14 cellular contexts compared by ENCODE assay signal in the genomic region with DNA sequence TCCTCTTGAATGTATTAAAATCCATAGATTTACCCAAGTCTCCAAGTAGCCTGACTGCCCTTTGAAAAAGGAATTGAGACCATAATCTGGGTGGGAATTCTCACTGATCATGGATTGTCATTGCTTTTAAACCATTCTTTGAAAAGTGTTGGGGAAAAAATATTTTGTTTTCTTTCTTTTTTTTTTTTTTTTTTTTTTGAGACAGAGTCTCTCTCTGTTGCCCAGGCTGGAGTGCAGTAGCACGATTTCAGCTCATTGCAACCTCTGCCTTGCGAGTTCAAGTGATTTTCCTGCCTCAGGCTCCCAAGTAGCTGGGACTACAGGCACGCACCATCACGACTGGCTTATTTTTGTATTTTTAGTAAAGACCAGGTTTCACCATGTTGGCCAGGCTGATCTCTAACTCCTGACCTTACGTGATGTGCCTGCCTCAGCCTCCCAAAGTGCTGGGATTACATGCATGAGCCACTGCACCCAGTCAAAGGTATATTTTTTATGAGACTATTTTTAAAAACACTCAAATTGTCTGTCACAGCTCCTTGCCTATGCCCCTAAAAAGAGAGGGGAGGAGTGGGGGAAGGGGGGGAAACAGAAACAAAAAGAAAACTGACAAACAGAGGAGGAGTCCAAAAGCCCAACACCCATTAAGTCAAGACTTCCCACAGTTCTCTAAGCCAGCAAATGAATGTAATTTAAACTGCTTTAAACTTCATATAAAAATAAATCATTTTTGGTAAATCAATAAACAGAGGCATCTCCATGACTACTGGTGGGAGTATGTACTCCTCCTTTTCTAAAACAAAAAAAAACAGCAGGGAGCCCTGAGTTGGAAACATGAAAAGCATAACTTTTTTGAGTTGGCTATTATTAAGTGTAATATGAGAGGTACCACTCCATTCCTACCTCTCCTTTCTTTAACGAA.
A peak's percentile ranks its signal among the peaks of the same experiment; 100 is the strongest.
DNase-seq lines count a peak whose midpoint lies in the region; ATAC-seq, FAIRE-seq and TF ChIP-seq lines count a peak whose summit lies in the region.
"Had no signal": no experiment of that assay in that cellular context is flagged by ENCODE, and none has a peak within 500 bp of the region (broad histone marks: within the 10 kb centered on the region; RNA-seq: fewer than 3 reads in every experiment).

No MANE protein-coding gene starts in this region.

- peak overlapping the region; percentile 75 for H3K4me3 Mint-ChIP-seq in activated naive CD8-positive, alpha-beta T cell treated with anti-CD3 and anti-CD28 coated beads, Interleukin-2, amount 50 U/mL, for 24 hours
- no peak overlapping the region for H3K4me3 Mint-ChIP-seq in activated naive CD8-positive, alpha-beta T cell treated with anti-CD3 and anti-CD28 coated beads for 36 hours

- no peak overlapping the region for H3K4ac ChIP-seq in neuronal stem cell (ENCODE audit: low read length)

- H3K9me3 Mint-ChIP-seq in activated naive CD8-positive, alpha-beta T cell treated with anti-CD3 and anti-CD28 coated beads, Interleukin-2, amount 50 U/mL, for 24 hours, result no peaks in the 10 kb centered on the region
- no peaks in the 10 kb centered on the region for H3K9me3 Mint-ChIP-seq in activated naive CD8-positive, alpha-beta T cell treated with anti-CD3 and anti-CD28 coated beads for 36 hours

- no peak for ATAC-seq in activated naive CD8-positive, alpha-beta T cell treated with anti-CD3 and anti-CD28 coated beads, Interleukin-2, amount 50 U/mL, for 24 hours
- no peak for ATAC-seq in HG03442 (IDR thresholded peaks at IDR 0.05; ENCODE audit: unreplicated experiment)
- no peak for ATAC-seq in upper lobe of left lung (ENCODE audit: low FRiP score in 2 of 2)

- TF ChIP-seq CTCF in OCI-LY7 (conservative IDR thresholded peaks at IDR 0.05; ENCODE audit: low read length) (no peak), endothelial cell of umbilical vein (IDR thresholded peaks at IDR 0.05; ENCODE audit: extremely low read depth in 1 of 2, insufficient read depth in 1 of 2, low read depth in 1 of 2, low read length in 2 of 2) (no peak), stomach (IDR thresholded peaks at IDR 0.05) (no peak), upper lobe of left lung (IDR thresholded peaks at IDR 0.05) (no peak)

- H2AFZ ChIP-seq in OCI-LY7 (ENCODE audit: low read length) (peak overlapping the region; percentile 94; the same call in 1 of the 2 replicates), endothelial cell of umbilical vein (ENCODE audit: low read depth, low read length) (no peak overlapping the region), neuronal stem cell (ENCODE audit: low read length) (no peak overlapping the region)

- H3K23ac ChIP-seq in neuronal stem cell (ENCODE audit: low read depth, low read length, poor library complexity), result no peak overlapping the region

- H2AK5ac ChIP-seq in neuronal stem cell (ENCODE audit: low read depth, low read length), result no peak overlapping the region

- no peak overlapping the region for H3K27ac Mint-ChIP-seq in activated naive CD8-positive, alpha-beta T cell treated with anti-CD3 and anti-CD28 coated beads, Interleukin-2, amount 50 U/mL, for 24 hours
- H3K27ac Mint-ChIP-seq in activated naive CD8-positive, alpha-beta T cell treated with anti-CD3 and anti-CD28 coated beads for 36 hours, result no peak overlapping the region

- H3K4me1 ChIP-seq in OCI-LY7 (ENCODE audit: insufficient read depth, low read length, poor library complexity, severe bottlenecking) (peaks cover 55% of the 10 kb centered on the region), endothelial cell of umbilical vein (ENCODE audit: control insufficient read depth, extremely low read depth, insufficient read depth, low read length) (peaks cover 12% of the 10 kb centered on the region), stomach (peaks cover 0 to 29% (median 15%) of the 10 kb centered on the region in 4 donors), upper lobe of left lung (peaks cover 3 to 25% (median 11%) of the 10 kb centered on the region in 4 donors), neuronal stem cell (ENCODE audit: control insufficient read depth in 2 of 2, insufficient read depth in 1 of 2, low read depth in 1 of 2, low read length in 2 of 2) (no peaks in the 10 kb centered on the region)

- H3K27ac ChIP-seq in OCI-LY7 (ENCODE audit: low read depth, low read length, poor library complexity, severe bottlenecking) (peak overlapping the region; percentile 99), endothelial cell of umbilical vein (ENCODE audit: insufficient read depth, low read depth, low read length) (no peak overlapping the region), stomach (no peak overlapping the region), upper lobe of left lung (no peak overlapping the region), neuronal stem cell (replicated peaks; ENCODE audit: low read length) (no peak overlapping the region)

- H4K20me1 ChIP-seq in OCI-LY7 (ENCODE audit: insufficient read depth, low read length) (no peaks in the 10 kb centered on the region), endothelial cell of umbilical vein (replicated peaks; ENCODE audit: control insufficient read depth, extremely low read depth, insufficient read depth, low read length) (no peaks in the 10 kb centered on the region)

- H3K36me3 Mint-ChIP-seq in activated naive CD8-positive, alpha-beta T cell treated with anti-CD3 and anti-CD28 coated beads, Interleukin-2, amount 50 U/mL, for 24 hours (ENCODE audit: low read depth), result no peaks in the 10 kb centered on the region
- H3K36me3 Mint-ChIP-seq in activated naive CD8-positive, alpha-beta T cell treated with anti-CD3 and anti-CD28 coated beads for 36 hours, result no peaks in the 10 kb centered on the region

- peaks cover 6% of the 10 kb centered on the region; the same call in 1 of the 2 replicates for H3K9me3 ChIP-seq in OCI-LY7 (ENCODE audit: low read length)
- no peaks in the 10 kb centered on the region for H3K9me3 ChIP-seq in endothelial cell of umbilical vein (replicated peaks; ENCODE audit: control insufficient read depth, insufficient read depth, low read length)
- no peaks in the 10 kb centered on the region for H3K9me3 ChIP-seq in stomach
- no peaks in the 10 kb centered on the region for H3K9me3 ChIP-seq in upper lobe of left lung
- no peaks in the 10 kb centered on the region for H3K9me3 ChIP-seq in neuronal stem cell (replicated peaks in 1 of 2; ENCODE audit: control insufficient read depth in 2 of 2, insufficient read depth in 1 of 2, low read depth in 1 of 2, low read length in 2 of 2)

- TF ChIP-seq EP300 in stomach (IDR thresholded peaks at IDR 0.05) (no peak), upper lobe of left lung (IDR thresholded peaks at IDR 0.05) (no peak)

- CTCF ChIA-PET in OCI-LY7 (lab: Charles Lee; ENCODE audit: unreplicated experiment) (interaction anchor here (0.6 to 0.7 kb wide), 2 partner anchors 739 to 1169 kb away, joined by 3 read pairs; a partner anchor contains a TSS), endothelial cell of umbilical vein (lab: Charles Lee) (interaction anchor here (1.2 to 1.5 kb wide), 2 partner anchors 532 to 767 kb away, joined by 8 to 18 read pairs; partner anchors contain the start of gene ABT1)

- H3K4me1 Mint-ChIP-seq in activated naive CD8-positive, alpha-beta T cell treated with anti-CD3 and anti-CD28 coated beads, Interleukin-2, amount 50 U/mL, for 24 hours, result peaks cover 26% of the 10 kb centered on the region
- peaks cover 12% of the 10 kb centered on the region for H3K4me1 Mint-ChIP-seq in activated naive CD8-positive, alpha-beta T cell treated with anti-CD3 and anti-CD28 coated beads for 36 hours

- DNase-seq in activated naive CD8-positive, alpha-beta T cell treated with anti-CD3 and anti-CD28 coated beads, Interleukin-2, amount 50 U/mL, for 24 hours, result no peak
- no peak for DNase-seq in activated naive CD8-positive, alpha-beta T cell treated with anti-CD3 and anti-CD28 coated beads for 36 hours
- DNase-seq in OCI-LY7 (ENCODE audit: low spot score), result peak; percentile 21
- DNase-seq in endothelial cell of umbilical vein (ENCODE audit: low read depth, low spot score), result no peak
- DNase-seq in stomach, result no peak
- no peak for DNase-seq in upper lobe of left lung
- DNase-seq in neuronal stem cell (ENCODE audit: low spot score), result no peak
- DNase-seq: activated CD8-positive, alpha-beta memory T cell treated with anti-CD3 and anti-CD28 coated beads, Interleukin-2, amount 50 U/mL, for 4 hours; cortex of kidney; DMS153; MM.1S; NCI-H2171 treated with DMSO at 0.1 percent for 48 hours; stimulated activated CD4-positive, alpha-beta T cell treated with anti-CD3 and anti-CD28 coated beads, Interleukin-15, amount 100 ng/mL, for 24 hours had no signal

- H2BK5ac ChIP-seq in neuronal stem cell (ENCODE audit: low read length), result no peak overlapping the region

- H3K27me3 Mint-ChIP-seq in activated naive CD8-positive, alpha-beta T cell treated with anti-CD3 and anti-CD28 coated beads, Interleukin-2, amount 50 U/mL, for 24 hours, result no peaks in the 10 kb centered on the region
- H3K27me3 Mint-ChIP-seq in activated naive CD8-positive, alpha-beta T cell treated with anti-CD3 and anti-CD28 coated beads for 36 hours, result no peaks in the 10 kb centered on the region

- peak overlapping the region; percentile 69 for H3K4me2 ChIP-seq in OCI-LY7 (ENCODE audit: low read length)
- H3K4me2 ChIP-seq in endothelial cell of umbilical vein (ENCODE audit: insufficient read depth, low read length), result peak overlapping the region; percentile 53
- no peak overlapping the region for H3K4me2 ChIP-seq in neuronal stem cell (ENCODE audit: insufficient read depth, low read length, poor library complexity, severe bottlenecking)

- POLR2A ChIA-PET in OCI-LY7 (lab: Charles Lee) (interaction anchor here (0.5 to 10.1 kb wide), 8 partner anchors 19 to 1108 kb away, joined by 3 to 235 read pairs (median 4); partner anchors contain the start of gene ZNF165), endothelial cell of umbilical vein (lab: Charles Lee) (no interaction called here)

- no peak overlapping the region for H3K14ac ChIP-seq in neuronal stem cell (ENCODE audit: low read length)

- no peaks in the 10 kb centered on the region for H3K79me1 ChIP-seq in neuronal stem cell (ENCODE audit: low read depth, low read length)

- no peak overlapping the region for H2BK15ac ChIP-seq in neuronal stem cell (ENCODE audit: low read length)

- H4K91ac ChIP-seq in neuronal stem cell (ENCODE audit: low read depth, low read length, poor library complexity), result no peak overlapping the region

- H3K79me2 ChIP-seq in OCI-LY7 (ENCODE audit: insufficient read depth, low read depth, low read length) (peaks cover 7% of the 10 kb centered on the region; the same call in 1 of the 2 replicates), endothelial cell of umbilical vein (ENCODE audit: control insufficient read depth, insufficient read depth, low read length) (no peaks in the 10 kb centered on the region)

- no peak overlapping the region for H3K18ac ChIP-seq in neuronal stem cell (ENCODE audit: low read length)

- FAIRE-seq in endothelial cell of umbilical vein (lab: Jason Lieb, UNC), result no peak

- no TSS peak for BruUV-seq in OCI-LY7 (replicated peaks; lab: Mats Ljungman, UMichigan)
- no TSS peak for BruUV-seq in endothelial cell of umbilical vein (replicated peaks; lab: Mats Ljungman, UMichigan)

- H3K27me3 ChIP-seq in endothelial cell of umbilical vein (ENCODE audit: control insufficient read depth in 2 of 2, insufficient read depth in 2 of 2, low read length in 2 of 2), result no peaks in the 10 kb centered on the region
- H3K27me3 ChIP-seq in stomach, result peaks cover 0 to 5% (median 0%) of the 10 kb centered on the region in 3 donors
- no peaks in the 10 kb centered on the region for H3K27me3 ChIP-seq in upper lobe of left lung
- no peaks in the 10 kb centered on the region for H3K27me3 ChIP-seq in neuronal stem cell (ENCODE audit: control insufficient read depth in 3 of 3, insufficient read depth in 3 of 3, low read depth in 1 of 3, low read length in 3 of 3)

- no peaks in the 10 kb centered on the region for H3K9me1 ChIP-seq in endothelial cell of umbilical vein (replicated peaks; ENCODE audit: control insufficient read depth, extremely low read depth, insufficient read depth, low read length)

- no peak overlapping the region for H3K4me3 ChIP-seq in OCI-LY7 (ENCODE audit: low read depth, low read length, poor library complexity, severe bottlenecking)
- no peak overlapping the region for H3K4me3 ChIP-seq in endothelial cell of umbilical vein (replicated peaks in 1 of 3; ENCODE audit: insufficient read depth in 1 of 3, low read depth in 1 of 3, low read length in 3 of 3)
- no peak overlapping the region for H3K4me3 ChIP-seq in stomach
- H3K4me3 ChIP-seq in upper lobe of left lung, result no peak overlapping the region
- no peak overlapping the region for H3K4me3 ChIP-seq in neuronal stem cell (ENCODE audit: low read length in 2 of 2)

- H3K36me3 ChIP-seq in OCI-LY7 (ENCODE audit: insufficient read depth, low read length) (peaks cover 14% of the 10 kb centered on the region), endothelial cell of umbilical vein (ENCODE audit: control insufficient read depth in 2 of 2, extremely low read depth in 1 of 2, insufficient read depth in 2 of 2, low read length in 2 of 2) (no peaks in the 10 kb centered on the region), stomach (no peaks in the 10 kb centered on the region), upper lobe of left lung (no peaks in the 10 kb centered on the region), neuronal stem cell (replicated peaks in 1 of 2; ENCODE audit: control insufficient read depth in 2 of 2, insufficient read depth in 2 of 2, low read length in 2 of 2) (no peaks in the 10 kb centered on the region)

- TF ChIP-seq POLR2A in endothelial cell of umbilical vein (IDR thresholded peaks at IDR 0.05; ENCODE audit: low read depth, low read length), result no peak
- no peak for TF ChIP-seq POLR2A in stomach (IDR thresholded peaks at IDR 0.05)
- no peak for TF ChIP-seq POLR2A in upper lobe of left lung (IDR thresholded peaks at IDR 0.05)

- intact Hi-C loops in OCI-LY7 (cut with micrococcal nuclease; ENCODE audit: unreplicated experiment) (loop anchor here (5.0 kb wide), 1 partner anchor 521 kb away; no protein-coding TSS in a partner anchor), endothelial cell of umbilical vein (cut with micrococcal nuclease) (loop anchor here (1.0 to 2.0 kb wide), 5 partner anchors 30 to 624 kb away; no protein-coding TSS in a partner anchor), stomach (cut with DNase I; ENCODE audit: low total_unique reads) (no loop called here)

- H3K9ac ChIP-seq in endothelial cell of umbilical vein (replicated peaks; ENCODE audit: extremely low read depth, insufficient read depth, low read length) (no peak overlapping the region), neuronal stem cell (ENCODE audit: low read depth, low read length, poor library complexity) (no peak overlapping the region)

- 80 to 92% (median 90%) methylated on average over 6 of the region's 6 CpGs for WGBS in stomach, 5 donors
- WGBS in upper lobe of left lung, 2 donors, result 88 to 90% methylated on average over 6 of the region's 6 CpGs
- no CpG with 5 or more reads among the region's 6 CpGs for WGBS in neuronal stem cell (ENCODE audit: extremely low coverage in 2 of 2, insufficient read length in 2 of 2, insufficient replicate concordance in 1 of 2), 2 donors

- no peak overlapping the region for H4K8ac ChIP-seq in neuronal stem cell (ENCODE audit: low read depth, low read length)

- dilution Hi-C loops in endothelial cell of umbilical vein (cut with MboI; ENCODE audit: extremely low pct_ligation_motif_present, low sequenced_read_pairs), result no loop called here

- H2BK120ac ChIP-seq in neuronal stem cell (ENCODE audit: low read depth, low read length), result no peak overlapping the region

- H3K9me2 ChIP-seq in OCI-LY7 (ENCODE audit: insufficient read depth, low read length), result no peaks in the 10 kb centered on the region

- no peak overlapping the region for H2BK12ac ChIP-seq in neuronal stem cell (ENCODE audit: low read length)
